23 cellular contexts compared by ENCODE assay signal in genomic region chr7:136859798-136860197, GRCh38. TPM values are rescaled to one million over a fixed set of nuclear protein-coding genes. Genes with fewer than 3 reads are reported as not detected.
DNase-seq lines count a peak whose midpoint lies in the region; ATAC-seq and TF ChIP-seq lines count a peak whose summit lies in the region.
"Had no signal": no experiment of that assay in that cellular context is flagged by ENCODE, and none has a peak within 500 bp of the region (broad histone marks: within the 10 kb centered on the region; RNA-seq: fewer than 3 reads in every experiment).

No MANE protein-coding gene starts in this region.

- H3K9ac ChIP-seq in MM.1S (ENCODE audit: low read length), result no peak overlapping the region

- H3K4me2 ChIP-seq in MM.1S (ENCODE audit: low read depth, low read length), result 0 out of 2 replicates have a peak overlapping the region, but pooled peaks have one; percentile 20

- peaks cover 5% of the 10 kb centered on the region for H3F3A ChIP-seq in MM.1S (ENCODE audit: insufficient read depth, low read length)

- no peaks in the 10 kb centered on the region for H3K36me3 Mint-ChIP-seq in activated CD8-positive, alpha-beta T cell treated with anti-CD3 and anti-CD28 coated beads, Interleukin-2, amount 10 ng/mL, durations not matched to agents 7 days and 5 days (ENCODE audit: low read depth)
- H3K36me3 Mint-ChIP-seq: CD8-positive, alpha-beta T cell had no signal

- H3K9me3 ChIP-seq in MM.1S (replicated peaks; ENCODE audit: insufficient read depth, low read length), result no peaks in the 10 kb centered on the region
- H3K9me3 ChIP-seq: SJCRH30 had no signal

- no peak overlapping the region for H2AFZ ChIP-seq in MM.1S (ENCODE audit: low read length)

- H3K36me3 ChIP-seq in MM.1S (replicated peaks; ENCODE audit: insufficient read depth, low read length), result no peaks in the 10 kb centered on the region
- H3K36me3 ChIP-seq: SJCRH30 had no signal

- H3K9me3 Mint-ChIP-seq in activated CD8-positive, alpha-beta T cell treated with anti-CD3 and anti-CD28 coated beads, Interleukin-2, amount 10 ng/mL, durations not matched to agents 7 days and 5 days (ENCODE audit: insufficient read depth), result no peaks in the 10 kb centered on the region
- H3K9me3 Mint-ChIP-seq: CD8-positive, alpha-beta T cell had no signal

- H3K4me1 ChIP-seq in MM.1S (ENCODE audit: low read length), result no peaks in the 10 kb centered on the region
- H3K4me1 ChIP-seq: SJCRH30 had no signal

- POLR2A ChIA-PET in activated CD8-positive, alpha-beta T cell treated with anti-CD3 and anti-CD28 coated beads, Interleukin-2, amount 10 ng/mL, durations not matched to agents 7 days and 5 days (lab: Charles Lee), result no interaction called here

- TF ChIP-seq CTCF in MM.1S (IDR thresholded peaks at IDR 0.05; ENCODE audit: low read length), result no peak

- ATAC-seq in activated CD4-positive, CD25-positive, alpha-beta regulatory T cell treated with anti-CD3 and anti-CD28 coated beads, Interleukin-2, amount 50 U/mL, for 24 hours, result no peak
- no peak for ATAC-seq in activated CD8-positive, alpha-beta T cell treated with anti-CD3 and anti-CD28 coated beads, Interleukin-2, amount 10 ng/mL, durations not matched to agents 7 days and 5 days
- ATAC-seq: CD8-positive, alpha-beta T cell; PC-3; Right ventricle myocardium inferior; SK-N-SH treated with all-trans-retinoic acid at 6 μM for 48 hours had no signal

- H3K27ac Mint-ChIP-seq in activated CD8-positive, alpha-beta T cell treated with anti-CD3 and anti-CD28 coated beads, Interleukin-2, amount 10 ng/mL, durations not matched to agents 7 days and 5 days, result no peak overlapping the region
- H3K27ac Mint-ChIP-seq: CD8-positive, alpha-beta T cell had no signal

- H3K27me3 ChIP-seq in MM.1S (replicated peaks; ENCODE audit: insufficient read depth, low read length), result no peaks in the 10 kb centered on the region
- H3K27me3 ChIP-seq: SJCRH30 had no signal

- H3K27me3 Mint-ChIP-seq in activated CD8-positive, alpha-beta T cell treated with anti-CD3 and anti-CD28 coated beads, Interleukin-2, amount 10 ng/mL, durations not matched to agents 7 days and 5 days (ENCODE audit: low read depth), result no peaks in the 10 kb centered on the region

- no peaks in the 10 kb centered on the region for H3K9me2 ChIP-seq in MM.1S (replicated peaks; ENCODE audit: insufficient read depth, low read length)

- H3K4me3 Mint-ChIP-seq in activated CD8-positive, alpha-beta T cell treated with anti-CD3 and anti-CD28 coated beads, Interleukin-2, amount 10 ng/mL, durations not matched to agents 7 days and 5 days, result no peak overlapping the region
- H3K4me3 Mint-ChIP-seq: CD8-positive, alpha-beta T cell had no signal

- H4K20me1 ChIP-seq in MM.1S (ENCODE audit: insufficient read depth, low read length), result no peaks in the 10 kb centered on the region

- H3K27ac ChIP-seq in MM.1S (ENCODE audit: low read length), result no peak overlapping the region; the same call in 1 of the 2 replicates
- H3K27ac ChIP-seq: SJCRH30 had no signal

- no peaks in the 10 kb centered on the region for H3K79me2 ChIP-seq in MM.1S (ENCODE audit: low read length)

- no peak overlapping the region for H3K4me3 ChIP-seq in MM.1S (ENCODE audit: low read length)
- H3K4me3 ChIP-seq: SJCRH30 had no signal

- DNase-seq in MM.1S (no peak), dermis blood vessel endothelial cell (peak; percentile 60), glomerular endothelial cell (ENCODE audit: extremely low read depth, low read depth, low spot score) (peak; percentile 57), dedifferentiated amniotic fluid mesenchymal stem cell (ENCODE audit: extremely low spot score) (no peak), DMS114 treated with DMSO at 0.1 percent for 48 hours (lab: John Stamatoyannopoulos, UW; ENCODE audit: unreplicated experiment) (no peak)
- DNase-seq in activated CD8-positive, alpha-beta T cell treated with anti-CD3 and anti-CD28 coated beads, Interleukin-2, amount 10 ng/mL, durations not matched to agents 7 days and 5 days, result no peak
- DNase-seq: C1 segment of cervical spinal cord; CD8-positive, alpha-beta T cell; DMS 273 treated with DMSO at 0.1 percent for 48 hours; DMS79 treated with DMSO at 0.1 percent for 48 hours; HCEC 1CT; NCI-H1105 treated with DMSO at 0.1 percent for 48 hours; NCI-H146; NCI-H2107; NCI-H446; NCI-H524 treated with DMSO at 0.1 percent for 48 hours; NK-92 treated with Interleukin-12 subunit alpha and Interleukin-12 subunit beta, amount 100 ng/mL, for 24 hours; PC-3; SJCRH30 had no signal

- no peaks in the 10 kb centered on the region for H3K4me1 Mint-ChIP-seq in activated CD8-positive, alpha-beta T cell treated with anti-CD3 and anti-CD28 coated beads, Interleukin-2, amount 10 ng/mL, durations not matched to agents 7 days and 5 days (ENCODE audit: low read depth)

- CTCF ChIA-PET in activated CD8-positive, alpha-beta T cell treated with anti-CD3 and anti-CD28 coated beads, Interleukin-2, amount 10 ng/mL, durations not matched to agents 7 days and 5 days (lab: Charles Lee), result no interaction called here

RNA-seq across cellular contexts. Expression of gene CHRM2, which starts 8.7 kb away (rescaled TPM):
- not detected in 2 replicates for total RNA-seq in dermis blood vessel endothelial cell
- total RNA-seq in glomerular endothelial cell, result 1.4 and 3.3 TPM in 2 replicates
- not detected for total RNA-seq in activated CD8-positive, alpha-beta T cell treated with anti-CD3 and anti-CD28 coated beads, Interleukin-2, amount 10 ng/mL, durations not matched to agents 7 days and 5 days
- total RNA-seq: CD8-positive, alpha-beta T cell; MCF 10A; PC-3; SJCRH30 had no signal

Comparison
In these comparisons a context has a peak if more than half of its experiments do, and no peak if none do; other contexts are left out.
1. DNase-seq: peak in dermis blood vessel endothelial cell (single experiment) and glomerular endothelial cell (single experiment); none in MM.1S (single experiment), activated CD8-positive, alpha-beta T cell treated with anti-CD3 and anti-CD28 coated beads, Interleukin-2, amount 10 ng/mL, durations not matched to agents 7 days and 5 days (single experiment), dedifferentiated amniotic fluid mesenchymal stem cell (single experiment) and DMS114 treated with DMSO at 0.1 percent for 48 hours (single experiment).